In genomic region chr22:17119481-17120202, GRCh38 we compare ENCODE assay signal across 10 cellular contexts. TPM values are rescaled to one million over a fixed set of nuclear protein-coding genes. Genes with fewer than 3 reads are reported as not detected.
DNase-seq lines count a peak whose midpoint lies in the region; ATAC-seq and TF ChIP-seq lines count a peak whose summit lies in the region.
"Had no signal": no experiment of that assay in that cellular context is flagged by ENCODE, and none has a peak within 500 bp of the region (broad histone marks: within the 10 kb centered on the region; RNA-seq: fewer than 3 reads in every experiment).

No MANE protein-coding gene starts in this region.

- no peak overlapping the region for H3K27ac ChIP-seq in HUES6 (ENCODE audit: low read depth, low read length)
- H3K27ac ChIP-seq in colonic mucosa, result no peak overlapping the region

- peak overlapping the region; percentile 64; the same call in 1 of the 2 replicates for H3K4me3 ChIP-seq in HUES6 (ENCODE audit: low read depth, low read length)
- no peak overlapping the region for H3K4me3 ChIP-seq in colonic mucosa

- POLR2A ChIA-PET in naive thymus-derived CD8-positive, alpha-beta T cell (lab: Charles Lee), result interaction anchor here (0.6 to 6.8 kb wide), 5 partner anchors 13 to 940 kb away, joined by 3 to 74 read pairs (median 4); partner anchors contain the start of gene IL17RA

- H3K27me3 ChIP-seq in HUES6 (ENCODE audit: control insufficient read depth, insufficient read depth, low read length), result peaks cover 4% of the 10 kb centered on the region
- peaks cover 27% of the 10 kb centered on the region for H3K27me3 ChIP-seq in colonic mucosa

- ATAC-seq in naive thymus-derived CD8-positive, alpha-beta T cell, result peak in 1 of 2 donors; percentile 15
- ATAC-seq in HG02642 (IDR thresholded peaks at IDR 0.05; ENCODE audit: poor library complexity, unreplicated experiment), result no peak

- intact Hi-C loops in colonic mucosa (cut with DNase I), result no loop called here

- H3K27ac Mint-ChIP-seq in naive thymus-derived CD8-positive, alpha-beta T cell, result peak overlapping the region in 1 of 10 donors; percentile 67

- peak; percentile 26 for TF ChIP-seq CTCF in colonic mucosa (IDR thresholded peaks at IDR 0.05)

- H3K9me3 ChIP-seq in HUES6 (ENCODE audit: control insufficient read depth, insufficient read depth, low read depth, low read length), result no peaks in the 10 kb centered on the region
- no peaks in the 10 kb centered on the region for H3K9me3 ChIP-seq in colonic mucosa

- no peaks in the 10 kb centered on the region for H3K9me3 Mint-ChIP-seq in naive thymus-derived CD8-positive, alpha-beta T cell
- H3K9me3 Mint-ChIP-seq: activated naive CD4-positive, alpha-beta T cell treated with anti-CD3 and anti-CD28 coated beads, Interleukin-2, amount 50 U/mL, for 72 hours had no signal

- H3K4me1 ChIP-seq in HUES6 (ENCODE audit: control insufficient read depth, insufficient read depth, low read length) (peaks cover 22% of the 10 kb centered on the region), colonic mucosa (no peaks in the 10 kb centered on the region)

- H3K36me3 ChIP-seq in HUES6 (ENCODE audit: control insufficient read depth, insufficient read depth, low read length), result no peaks in the 10 kb centered on the region
- H3K36me3 ChIP-seq in colonic mucosa, result no peaks in the 10 kb centered on the region

- peak overlapping the region in 9 of 10 donors; percentile 29 to 85 (median 65) for H3K4me3 Mint-ChIP-seq in naive thymus-derived CD8-positive, alpha-beta T cell

- H3K9ac ChIP-seq in HUES6 (ENCODE audit: low read length) (no peak overlapping the region), colonic mucosa (ENCODE audit: low read depth in 2 of 2, low read length in 2 of 2) (no peak overlapping the region)

- H3K36me3 Mint-ChIP-seq in naive thymus-derived CD8-positive, alpha-beta T cell, result peaks cover 0 to 2% (median 0%) of the 10 kb centered on the region in 3 donors

- peaks cover 6 to 20% (median 8%) of the 10 kb centered on the region in 5 donors for H3K27me3 Mint-ChIP-seq in naive thymus-derived CD8-positive, alpha-beta T cell

- peaks cover 36 to 57% (median 54%) of the 10 kb centered on the region in 4 donors for H3K4me1 Mint-ChIP-seq in naive thymus-derived CD8-positive, alpha-beta T cell

- DNase-seq in D341Med (ENCODE audit: low spot score) (peak; percentile 67), colonic mucosa (peak; percentile 45), ureter (ENCODE audit: low spot score) (no peak), inferior parietal cortex (ENCODE audit: extremely low spot score) (no peak), midbrain (lab: John Stamatoyannopoulos, UW) (no peak)
- DNase-seq in naive thymus-derived CD8-positive, alpha-beta T cell, result peak in 1 of 10 donors; percentile 16
- DNase-seq: NCI-H524 had no signal

RNA-seq across cellular contexts. Expression of gene TMEM121B, which starts 1.5 kb away (rescaled TPM):
- total RNA-seq in colonic mucosa, result under 1 TPM; 0.12 to 0.64 TPM
- total RNA-seq in naive thymus-derived CD8-positive, alpha-beta T cell, result under 1 TPM; 0.08 to 0.11 TPM
- not detected for polyA plus RNA-seq in naive thymus-derived CD8-positive, alpha-beta T cell
- total RNA-seq in ureter, result 0.18 TPM

RNA-seq across cellular contexts. Expression of gene IL17RA, which starts 34.8 kb away (rescaled TPM):
- total RNA-seq in colonic mucosa, result 10 to 100 TPM; 17.2 to 20.2 TPM
- total RNA-seq in naive thymus-derived CD8-positive, alpha-beta T cell, result 10 to 100 TPM; 69.9 to 78.6 TPM
- polyA plus RNA-seq in naive thymus-derived CD8-positive, alpha-beta T cell, result 10 to 100 TPM; 26.2 to 57.7 (median 48.8) TPM
- total RNA-seq in ureter, result 15.4 TPM

RNA-seq across cellular contexts. Expression of gene HDHD5, which starts 39.4 kb away (rescaled TPM):
- total RNA-seq in colonic mucosa (10 to 100 TPM; 38.1 to 50.0 TPM), ureter (30.2 TPM)
- 10 to 100 TPM; 29.3 to 33.6 TPM for total RNA-seq in naive thymus-derived CD8-positive, alpha-beta T cell
- polyA plus RNA-seq in naive thymus-derived CD8-positive, alpha-beta T cell, result 10 to 100 TPM; 48.5 to 72.7 (median 59.8) TPM

Comparison
In these comparisons a context has a peak if more than half of its experiments do, and no peak if none do; other contexts are left out.
1. DNase-seq: peak in D341Med (single experiment) and colonic mucosa (single experiment); none in ureter (single experiment), inferior parietal cortex (single experiment) and midbrain (single experiment).